In the genomic region with DNA sequence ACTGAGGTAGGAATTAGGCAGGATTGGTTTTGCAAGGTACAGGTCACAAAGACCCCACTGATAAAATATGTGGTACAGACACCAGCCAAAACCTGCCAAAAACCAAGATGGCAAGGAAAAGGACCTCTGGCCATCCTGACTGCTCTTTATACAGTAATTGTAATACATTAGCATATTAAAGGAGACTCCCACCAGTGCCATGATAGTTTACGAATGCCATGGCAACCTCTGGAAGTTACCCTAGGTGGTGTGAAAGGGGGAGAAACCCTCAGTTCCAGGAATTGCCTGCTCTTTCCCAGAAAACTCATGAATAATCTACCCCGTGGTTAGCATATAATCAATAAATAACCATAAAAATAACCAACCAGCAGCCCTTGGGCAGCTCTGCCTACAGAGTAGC, we compare ENCODE assay signal across 32 cellular contexts.
"Had no signal": no experiment of that assay in that cellular context is flagged by ENCODE, and none has a peak within 500 bp of the region (broad histone marks: within the 10 kb centered on the region; RNA-seq: fewer than 3 reads in every experiment).

No MANE protein-coding gene starts in this region.

- DNase-seq: activated CD4-positive, alpha-beta memory T cell treated with anti-CD3 and anti-CD28 coated beads for 36 hours; activated CD4-positive, alpha-beta T cell treated with anti-CD3 and anti-CD28 coated beads for 36 hours; activated CD4-positive, alpha-beta T cell treated with anti-CD3 and anti-CD28 coated beads, Interleukin-2, amount 10 ng/mL, durations not matched to agents 24 days and 14 days; activated CD4-positive, CD25-positive, alpha-beta regulatory T cell; activated CD4-positive, CD25-positive, alpha-beta regulatory T cell treated with anti-CD3 and anti-CD28 coated beads, Interleukin-2, amount 50 U/mL, for 72 hours; activated CD8-positive, alpha-beta memory T cell treated with anti-CD3 and anti-CD28 coated beads, Interleukin-2, amount 10 ng/mL, durations not matched to agents 7 days and 5 days; activated CD8-positive, alpha-beta memory T cell treated with anti-CD3 and anti-CD28 coated beads, Interleukin-2, amount 50 U/mL, for 4 hours; activated CD8-positive, alpha-beta T cell treated with anti-CD3 and anti-CD28 coated beads, Interleukin-2, amount 10 ng/mL, durations not matched to agents 7 days and 5 days; activated effector memory CD4-positive, alpha-beta T cell treated with anti-CD3 and anti-CD28 coated beads, Interleukin-2, amount 50 U/mL, for 16 hours; activated naive CD4-positive, alpha-beta T cell treated with anti-CD3 and anti-CD28 coated beads for 36 hours; activated naive CD8-positive, alpha-beta T cell treated with anti-CD3 and anti-CD28 coated beads for 36 hours; activated naive CD8-positive, alpha-beta T cell treated with anti-CD3 and anti-CD28 coated beads, Interleukin-2, amount 50 U/mL, for 24 hours; activated T-cell treated with anti-CD3 and anti-CD28 coated beads, Interleukin-2, amount 50 U/mL, for 1 hour; activated T-cell treated with anti-CD3 and anti-CD28 coated beads, Interleukin-2, amount 50 U/mL, for 48 hours; adrenal gland; amygdala; aorta; body of pancreas; caudate nucleus; cortex of kidney; dermis blood vessel endothelial cell; effector CD4-positive, alpha-beta T cell; effector memory CD8-positive, alpha-beta T cell; esophagus squamous epithelium; foreskin melanocyte; glutamatergic neuron; heart left ventricle; T-helper 1 cell; T-helper 17 cell; T1000; WERI-Rb-1 had no signal

- H3K4me1 ChIP-seq: adrenal gland, body of pancreas, esophagus squamous epithelium, heart left ventricle had no signal

- H3K4me3 ChIP-seq: adrenal gland, body of pancreas, esophagus squamous epithelium, heart left ventricle had no signal

- H3K27me3 ChIP-seq: adrenal gland, body of pancreas, esophagus squamous epithelium had no signal

- H3K9me3 ChIP-seq: adrenal gland, body of pancreas, esophagus squamous epithelium, heart left ventricle had no signal

- H3K36me3 ChIP-seq: adrenal gland, esophagus squamous epithelium, heart left ventricle, WERI-Rb-1 had no signal

- FAIRE-seq: colon had no signal

- ATAC-seq: activated CD4-positive, alpha-beta T cell treated with anti-CD3 and anti-CD28 coated beads for 36 hours; activated CD8-positive, alpha-beta memory T cell treated with anti-CD3 and anti-CD28 coated beads, Interleukin-2, amount 10 ng/mL, durations not matched to agents 7 days and 5 days; activated CD8-positive, alpha-beta T cell treated with anti-CD3 and anti-CD28 coated beads, Interleukin-2, amount 10 ng/mL, durations not matched to agents 7 days and 5 days; activated naive CD8-positive, alpha-beta T cell treated with anti-CD3 and anti-CD28 coated beads, Interleukin-2, amount 50 U/mL, for 24 hours; body of pancreas; effector memory CD8-positive, alpha-beta T cell; heart left ventricle; T-helper 17 cell had no signal
